ENCODE assay signal across 17 cellular contexts in genomic region chr14:20334017-20334416, GRCh38. TPM values are rescaled to one million over a fixed set of nuclear protein-coding genes. Genes with fewer than 3 reads are reported as not detected.
DNase-seq lines count a peak whose midpoint lies in the region; ATAC-seq and TF ChIP-seq lines count a peak whose summit lies in the region.
"Had no signal": no experiment of that assay in that cellular context is flagged by ENCODE, and none has a peak within 500 bp of the region (broad histone marks: within the 10 kb centered on the region; RNA-seq: fewer than 3 reads in every experiment).

No MANE protein-coding gene starts in this region.

- CTCF ChIA-PET in HEK293T (lab: Yijun Ruan, JAX) = interaction anchor here (0.9 kb wide), 1 partner anchor 81 kb away, joined by 3 read pairs; no protein-coding TSS in a partner anchor

- H3K36me3 ChIP-seq in BLaER1 (peaks cover 7% of the 10 kb centered on the region), Karpas-422 (ENCODE audit: insufficient read depth, low read length) (peaks cover 2% of the 10 kb centered on the region; the same call in 1 of the 2 replicates), sigmoid colon (peaks cover 0 to under 1% (median 0%) of the 10 kb centered on the region in 4 donors)
- H3K36me3 ChIP-seq: brain microvascular endothelial cell had no signal

- H3K4me1 Mint-ChIP-seq in effector memory CD8-positive, alpha-beta T cell (ENCODE audit: low read depth in 2 of 2) = peaks cover 12 to 27% of the 10 kb centered on the region in 2 donors

- peak overlapping the region; percentile 73 for H3K4me2 ChIP-seq in BLaER1
- peak overlapping the region; percentile 86 for H3K4me2 ChIP-seq in Karpas-422 (ENCODE audit: low read depth, low read length, poor library complexity, severe bottlenecking)

- no peaks in the 10 kb centered on the region for H3K36me3 Mint-ChIP-seq in effector memory CD8-positive, alpha-beta T cell (ENCODE audit: insufficient read depth)

- H3K27ac Mint-ChIP-seq in effector memory CD8-positive, alpha-beta T cell = peak overlapping the region in 1 of 2 donors; percentile 95

- POLR2A ChIA-PET in HEK293T (lab: Yijun Ruan, JAX) = interaction anchor here (1.2 to 9.7 kb wide), 3 partner anchors 8 to 127 kb away, joined by 3 to 162 read pairs (median 12); partner anchors contain the start of genes APEX1, OSGEP, PARP2 and PIP4P1

- TF ChIP-seq EP300 in sigmoid colon (IDR thresholded peaks at IDR 0.05) = no peak

- H3K9ac ChIP-seq in BLaER1 (no peak overlapping the region), Karpas-422 (ENCODE audit: low read length) (0 out of 2 replicates have a peak overlapping the region, but pooled peaks have one; percentile 62)

- no peak overlapping the region for H3K4me3 ChIP-seq in BLaER1
- H3K4me3 ChIP-seq in Karpas-422 (ENCODE audit: low read length) = peak overlapping the region; percentile 83; the same call in 1 of the 2 replicates
- no peak overlapping the region for H3K4me3 ChIP-seq in sigmoid colon
- H3K4me3 ChIP-seq: mucosa of descending colon had no signal

- H3K27me3 ChIP-seq in BLaER1 = no peaks in the 10 kb centered on the region
- no peaks in the 10 kb centered on the region for H3K27me3 ChIP-seq in Karpas-422 (ENCODE audit: low read length)
- no peaks in the 10 kb centered on the region for H3K27me3 ChIP-seq in sigmoid colon
- H3K27me3 ChIP-seq: brain microvascular endothelial cell, foreskin keratinocyte had no signal

- WGBS in sigmoid colon, 2 donors = 72 to 76% methylated on average over 7 of the region's 7 CpGs

- DNase-seq in Karpas-422 (no peak), sigmoid colon (no peak), NCI-H2107 treated with DMSO at 0.1 percent for 48 hours (lab: John Stamatoyannopoulos, UW; ENCODE audit: unreplicated experiment) (no peak), Kasumi-1 (lab: John Stamatoyannopoulos, UW) (no peak), HEK293T (ENCODE audit: extremely low spot score) (no peak)
- DNase-seq in effector memory CD8-positive, alpha-beta T cell = no peak
- no peak for DNase-seq in stimulated activated CD4-positive, alpha-beta T cell treated with anti-CD3 and anti-CD28 coated beads, Interleukin-15, amount 100 ng/mL, for 24 hours
- DNase-seq: activated gamma-delta T cell; brain microvascular endothelial cell; CD8-positive, alpha-beta T cell; effector CD8-positive, alpha-beta T cell; foreskin keratinocyte; IMR-90; mucosa of descending colon; NCI-H446; psoas muscle had no signal

- 0 out of 2 replicates have a peak overlapping the region, but pooled peaks have one; percentile 82 for H2AFZ ChIP-seq in Karpas-422 (ENCODE audit: low read length)

- no peak for ATAC-seq in effector memory CD8-positive, alpha-beta T cell (replicated peaks)

- peaks cover 24% of the 10 kb centered on the region for H4K20me1 ChIP-seq in BLaER1
- no peaks in the 10 kb centered on the region for H4K20me1 ChIP-seq in Karpas-422 (ENCODE audit: insufficient read depth, low read depth, low read length)

- H3K4me1 ChIP-seq in BLaER1 (peaks cover 41% of the 10 kb centered on the region), Karpas-422 (ENCODE audit: low read length) (peaks cover 35% of the 10 kb centered on the region), sigmoid colon (peaks cover 0 to 30% (median 13%) of the 10 kb centered on the region in 4 donors)

- intact Hi-C loops in sigmoid colon (cut with DNase I) = loop anchor here (10.0 kb wide), 1 partner anchor 761 kb away; the partner anchor contains the start of gene ZNF219

- H3K9me3 Mint-ChIP-seq in effector memory CD8-positive, alpha-beta T cell = no peaks in the 10 kb centered on the region
- H3K9me3 Mint-ChIP-seq: CD8-positive, alpha-beta T cell had no signal

- peak overlapping the region; percentile 88 to 95 for H3K4me3 Mint-ChIP-seq in effector memory CD8-positive, alpha-beta T cell

- H3K9me2 ChIP-seq in Karpas-422 (replicated peaks; ENCODE audit: insufficient read depth, low read length) = no peaks in the 10 kb centered on the region

- H3K27me3 Mint-ChIP-seq in effector memory CD8-positive, alpha-beta T cell = no peaks in the 10 kb centered on the region

- no peak for TF ChIP-seq POLR2A in sigmoid colon (IDR thresholded peaks at IDR 0.05)

- no peak for TF ChIP-seq CTCF in sigmoid colon (IDR thresholded peaks at IDR 0.05)

- no peaks in the 10 kb centered on the region for H3K9me3 ChIP-seq in BLaER1
- no peaks in the 10 kb centered on the region for H3K9me3 ChIP-seq in Karpas-422 (ENCODE audit: low read length)
- no peaks in the 10 kb centered on the region for H3K9me3 ChIP-seq in sigmoid colon
- H3K9me3 ChIP-seq: mucosa of descending colon, psoas muscle had no signal

- peaks cover 44% of the 10 kb centered on the region for H3K79me2 ChIP-seq in Karpas-422 (ENCODE audit: low read length)

- H3K27ac ChIP-seq in BLaER1 = no peak overlapping the region
- peak overlapping the region; percentile 61 for H3K27ac ChIP-seq in Karpas-422 (ENCODE audit: low read length)
- H3K27ac ChIP-seq in sigmoid colon = peak overlapping the region; percentile 86 to 91 (median 90)
- H3K27ac ChIP-seq: foreskin keratinocyte had no signal

TF ChIP-seq in HEK293T, 16 proteins besides CTCF, POLR2A, EP300 and RAD21:
- no peak for TF ChIP-seq LEF1 (IDR thresholded peaks at IDR 0.05; ENCODE audit: borderline replicate concordance)
- TF ChIP-seq, protein P1, sequence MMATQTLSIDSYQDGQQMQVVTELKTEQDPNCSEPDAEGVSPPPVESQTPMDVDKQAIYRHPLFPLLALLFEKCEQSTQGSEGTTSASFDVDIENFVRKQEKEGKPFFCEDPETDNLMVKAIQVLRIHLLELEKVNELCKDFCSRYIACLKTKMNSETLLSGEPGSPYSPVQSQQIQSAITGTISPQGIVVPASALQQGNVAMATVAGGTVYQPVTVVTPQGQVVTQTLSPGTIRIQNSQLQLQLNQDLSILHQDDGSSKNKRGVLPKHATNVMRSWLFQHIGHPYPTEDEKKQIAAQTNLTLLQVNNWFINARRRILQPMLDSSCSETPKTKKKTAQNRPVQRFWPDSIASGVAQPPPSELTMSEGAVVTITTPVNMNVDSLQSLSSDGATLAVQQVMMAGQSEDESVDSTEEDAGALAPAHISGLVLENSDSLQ (IDR thresholded peaks at IDR 0.05) = no peak

RNA-seq across cellular contexts. Expression of gene CCNB1IP1, which starts 0.9 kb away (rescaled TPM):
- 103 and 127 TPM in 2 replicates for total RNA-seq in Karpas-422 (2014; rRNA removed; shearing (Covaris generic); ENCODE audit: low replicate concordance)
- total RNA-seq in sigmoid colon = 10 to 100 TPM; 43.2 to 55.8 (median 44.4) TPM
- polyA plus RNA-seq in sigmoid colon = 10 to 100 TPM; 31.2 to 54.1 (median 44.4) TPM

RNA-seq across cellular contexts. Expression of gene PARP2, which starts 9.4 kb away (rescaled TPM):
- total RNA-seq in Karpas-422 (2014; rRNA removed; shearing (Covaris generic); ENCODE audit: low replicate concordance) = 25.0 and 33.4 TPM in 2 replicates
- 10 to 100 TPM in 3 of 4 donors, 1 to 10 TPM in 1; 7.4 to 14.3 (median 10.6) TPM for total RNA-seq in sigmoid colon
- polyA plus RNA-seq in sigmoid colon = 10 to 100 TPM in 1 of 3 donors, 1 to 10 TPM in 2; 6.0 to 11.8 (median 7.4) TPM

RNA-seq across cellular contexts. Expression of gene TTC5, which starts 28.3 kb away (rescaled TPM):
- total RNA-seq in Karpas-422 (2014; rRNA removed; shearing (Covaris generic); ENCODE audit: low replicate concordance) = 24.6 and 28.0 TPM in 2 replicates
- 10 to 100 TPM in 2 of 4 donors, 1 to 10 TPM in 2; 6.8 to 16.3 (median 10.1) TPM for total RNA-seq in sigmoid colon
- 1 to 10 TPM; 3.6 to 6.5 (median 5.3) TPM for polyA plus RNA-seq in sigmoid colon
